In the genomic region with DNA sequence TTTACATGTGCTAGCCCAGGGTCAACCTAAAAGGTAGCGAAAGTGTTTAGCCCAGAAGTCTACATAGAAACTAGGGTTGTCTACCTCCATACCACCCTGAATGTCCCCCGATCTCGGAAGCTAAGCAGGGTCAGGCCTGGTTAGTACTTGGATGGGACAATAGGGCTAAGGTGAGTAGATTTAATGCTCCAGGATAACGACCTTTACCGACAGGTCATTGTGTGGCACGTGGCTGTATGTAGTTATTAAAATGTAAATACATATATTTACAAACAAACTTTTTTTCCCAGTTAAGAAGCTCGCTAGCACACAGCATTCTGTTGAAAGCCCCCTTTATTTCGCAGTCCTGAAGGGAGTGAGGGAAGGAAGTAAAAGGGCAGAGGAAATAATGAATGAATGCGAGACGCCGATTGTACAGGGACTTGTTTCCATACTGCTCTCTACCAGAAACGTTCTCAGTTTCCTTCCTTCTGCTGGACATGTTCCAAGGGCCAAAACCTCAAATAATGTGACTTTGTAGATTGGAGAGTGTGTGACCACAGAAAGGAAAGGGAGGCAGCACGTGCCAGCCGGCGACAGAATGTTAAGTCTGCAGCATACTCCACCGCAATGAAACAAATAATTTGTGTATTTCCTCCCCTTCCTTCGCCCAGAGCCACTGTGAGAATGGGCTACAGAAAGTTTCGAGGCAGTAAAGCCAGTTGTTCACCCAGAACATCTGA, we compare ENCODE assay signal across 8 cellular contexts. TPM values are rescaled to one million over a fixed set of nuclear protein-coding genes. Genes with fewer than 3 reads are reported as not detected.
DNase-seq lines count a peak whose midpoint lies in the region; ATAC-seq, FAIRE-seq and TF ChIP-seq lines count a peak whose summit lies in the region.

No MANE protein-coding gene starts in this region.

- H3K79me2 ChIP-seq in K562 (ENCODE audit: control insufficient read depth, insufficient read depth, low read length): peaks cover 71% of the 10 kb centered on the region

- H3K9ac ChIP-seq in K562 (ENCODE audit: insufficient read depth in 1 of 2, low read depth in 2 of 2, low read length in 2 of 2): peak overlapping the region; percentile 85 to 98

- POLR2A ChIA-PET in K562 (lab: Yijun Ruan, JAX): interaction anchor here (0.6 to 1.2 kb wide), 11 partner anchors 8 to 1276 kb away, joined by 3 to 6 read pairs (median 3); no protein-coding TSS in a partner anchor

- peak; percentile 73 for FAIRE-seq in K562 (lab: Jason Lieb, UNC)

- TF ChIP-seq CTCF in K562 (IDR thresholded peaks at IDR 0.05 in 2 of 3, conservative IDR thresholded peaks at IDR 0.05 in 1 of 3; ENCODE audit: insufficient read depth in 2 of 3, low read depth in 1 of 3, low read length in 3 of 3): no peak
- no peak for TF ChIP-seq CTCF in spleen (IDR thresholded peaks at IDR 0.05 in 8 of 11, conservative IDR thresholded peaks at IDR 0.05 in 3 of 11)
- TF ChIP-seq CTCF in omental fat pad (IDR thresholded peaks at IDR 0.05): no peak

- peak overlapping the region; percentile 65 for H3K4me3 ChIP-seq in K562
- H3K4me3 ChIP-seq in spleen: peak overlapping the region; percentile 62 to 83 (median 72)

- H3K9me1 ChIP-seq in K562 (ENCODE audit: control insufficient read depth, insufficient read depth, low read length): no peaks in the 10 kb centered on the region

- ATAC-seq in GM18499 (IDR thresholded peaks at IDR 0.05; ENCODE audit: insufficient read depth, unreplicated experiment) (peak; percentile 19), HG03135 (IDR thresholded peaks at IDR 0.05; ENCODE audit: unreplicated experiment) (peak; percentile 17), K562 (peak; percentile 43), omental fat pad (ENCODE audit: low FRiP score) (no peak)

- TF ChIP-seq RAD21 in K562 (CRISPR knock-in tag; conservative IDR thresholded peaks at IDR 0.05 in 1 of 2, IDR thresholded peaks at IDR 0.05 in 1 of 2): no peak

- intact Hi-C loops in K562 (cut with micrococcal nuclease) (loop anchor here (2.0 kb wide), 1 partner anchor 61 kb away; a partner anchor contains a TSS), spleen (cut with DNase I; ENCODE audit: low total_unique reads) (no loop called here)

- H3K4me2 ChIP-seq in K562 (ENCODE audit: insufficient read depth, low read length): peak overlapping the region; percentile 89

- peak overlapping the region; percentile 89 for H2AFZ ChIP-seq in K562 (ENCODE audit: low read depth, low read length)

- CTCF ChIA-PET in K562 (lab: Yijun Ruan, JAX; ENCODE audit: low intra/inter-chr PET ratio): no interaction called here

- no peak for TF ChIP-seq EP300 in K562 (IDR thresholded peaks at IDR 0.05; ENCODE audit: low read length)

- TF ChIP-seq POLR2A in K562 (conservative IDR thresholded peaks at IDR 0.05): no peak
- no peak for TF ChIP-seq POLR2A in spleen (IDR thresholded peaks at IDR 0.05)

- H3K4me1 ChIP-seq in K562 (replicated peaks in 1 of 2; ENCODE audit: control insufficient read depth in 2 of 2, insufficient read depth in 2 of 2, low read length in 2 of 2): peaks cover 0 to 8% of the 10 kb centered on the region in 2 experiments; a peak in 2 of 5 replicates
- H3K4me1 ChIP-seq in spleen: peaks cover 18 to 55% (median 31%) of the 10 kb centered on the region in 6 donors

- H3K9me3 ChIP-seq in K562 (replicated peaks; ENCODE audit: control insufficient read depth, insufficient read depth, low read depth, low read length): no peaks in the 10 kb centered on the region
- H3K9me3 ChIP-seq in spleen: no peaks in the 10 kb centered on the region

- in situ Hi-C loops in SK-MEL-5 (cut with HindIII; ENCODE audit: low pct_unique_long_range_greater_than_20kb, low sequenced_read_pairs) (no loop called here), K562 (cut with MboI) (no loop called here)

- TSS peak; percentile 80 for BruUV-seq in K562 (replicated peaks; lab: Mats Ljungman, UMichigan)

- H3K36me3 ChIP-seq in K562 (ENCODE audit: control insufficient read depth, insufficient read depth, low read length) (peaks cover 23% of the 10 kb centered on the region), spleen (peaks cover 0 to 15% (median 2%) of the 10 kb centered on the region in 6 donors)

- WGBS in K562 (ENCODE audit: insufficient coverage, low coverage, missing lambda C conversion rate): under 1% methylated on average over 18 of the region's 18 CpGs
- WGBS in spleen, 5 donors: 3 to 5% (median 4%) methylated on average over 18 of the region's 18 CpGs

- H4K20me1 ChIP-seq in K562 (replicated peaks; ENCODE audit: control insufficient read depth, insufficient read depth, low read length): no peaks in the 10 kb centered on the region

- H3K27me3 ChIP-seq in K562 (ENCODE audit: control insufficient read depth in 2 of 2, insufficient read depth in 2 of 2, low read length in 2 of 2) (no peaks in the 10 kb centered on the region), spleen (replicated peaks in 1 of 7) (no peaks in the 10 kb centered on the region)

- DNase-seq in AG08395 (ENCODE audit: low spot score): peak; percentile 9
- DNase-seq in SK-MEL-5 (ENCODE audit: low read depth, low spot score): peak; percentile 37
- DNase-seq in K562 (ENCODE audit: extremely low read depth in 1 of 4, low spot score in 3 of 4): peak; percentile 26 to 71 (median 32)
- peak; percentile 10 for DNase-seq in iPS-NIHi7 (ENCODE audit: extremely low spot score)
- no peak for DNase-seq in spleen
- no peak for DNase-seq in omental fat pad (ENCODE audit: low spot score)

- peak overlapping the region; percentile 78 for H3K27ac ChIP-seq in K562 (ENCODE audit: extremely low read depth, low read depth, low read length)
- peak overlapping the region; percentile 76 to 88 (median 80) for H3K27ac ChIP-seq in spleen

TF ChIP-seq in K562, 482 proteins besides CTCF, POLR2A, EP300 and RAD21 (continues in another document):
- no peak for TF ChIP-seq SIRT6 (IDR thresholded peaks at IDR 0.05; ENCODE audit: low read depth, low read length)
- TF ChIP-seq, protein P1, sequence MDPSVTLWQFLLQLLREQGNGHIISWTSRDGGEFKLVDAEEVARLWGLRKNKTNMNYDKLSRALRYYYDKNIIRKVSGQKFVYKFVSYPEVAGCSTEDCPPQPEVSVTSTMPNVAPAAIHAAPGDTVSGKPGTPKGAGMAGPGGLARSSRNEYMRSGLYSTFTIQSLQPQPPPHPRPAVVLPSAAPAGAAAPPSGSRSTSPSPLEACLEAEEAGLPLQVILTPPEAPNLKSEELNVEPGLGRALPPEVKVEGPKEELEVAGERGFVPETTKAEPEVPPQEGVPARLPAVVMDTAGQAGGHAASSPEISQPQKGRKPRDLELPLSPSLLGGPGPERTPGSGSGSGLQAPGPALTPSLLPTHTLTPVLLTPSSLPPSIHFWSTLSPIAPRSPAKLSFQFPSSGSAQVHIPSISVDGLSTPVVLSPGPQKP (CRISPR knock-in tag; IDR thresholded peaks at IDR 0.05): no peak

RNA-seq across cellular contexts. Expression of a gene that starts 0.6 kb away (rescaled TPM):
- total RNA-seq in SK-MEL-5 (2014; rRNA removed; shearing (Covaris generic)): 7.0 and 11.2 TPM in 2 replicates
- polyA plus RNA-seq in SK-MEL-5 (2015; cell fraction: cytosol; rRNA removed): 3.0 and 7.0 TPM in 2 replicates
- 165 and 180 TPM in 2 replicates for polyA plus RNA-seq in SK-MEL-5 (2015; cell fraction: nucleus; rRNA removed)
- 32.1 and 107 TPM in 2 replicates for total RNA-seq in K562 (2011; cell fraction: chromatin; rRNA removed; ENCODE audit: low replicate concordance)
- 16.2 and 27.9 TPM in 2 replicates for total RNA-seq in K562 (2011; cell fraction: nucleolus; rRNA removed)
- total RNA-seq in K562 (2011; cell fraction: nucleoplasm; rRNA removed): 52.9 and 88.3 TPM in 2 replicates
- total RNA-seq in K562 (2014; rRNA removed) (21.4 and 22.6 TPM in 2 replicates), K562 (2014; rRNA removed; fragmentation: Illumina TruSeq; extraction: Trizol) (35.7 and 41.0 TPM in 2 replicates), K562 (2015; rRNA removed; fragmentation: Illumina TruSeq; extraction: Trizol) (29.0 and 32.7 TPM in 2 replicates), K562 (2021) (25.9 and 28.4 TPM in 2 replicates), spleen (10 to 100 TPM in 3 of 7 donors, 1 to 10 TPM in 4; 5.4 to 13.0 (median 9.0) TPM), omental fat pad (10 to 100 TPM in 1 of 4 donors, 1 to 10 TPM in 3; 4.5 to 18.0 (median 7.3) TPM)
- polyA plus RNA-seq in K562 (2011; rRNA removed) (48.4 and 60.6 TPM in 2 replicates), K562 (2014; fragmentation: Illumina TruSeq; extraction: Trizol) (29.7 and 31.7 TPM in 2 replicates), K562 (2014; fragmentation: Nextera tagmentation; extraction: Ambion mirVana) (10 to 100 TPM; 13.0 to 18.5 TPM), K562 (2014; rRNA removed) (46.7 and 62.5 TPM in 2 replicates), spleen (10 to 100 TPM in 2 of 3 donors, 1 to 10 TPM in 1; 8.3 to 17.8 (median 11.3) TPM)
- 8.6 and 19.2 TPM in 2 replicates for polyA plus RNA-seq in K562 (2011; cell fraction: cytosol; rRNA removed)
- 74.1 and 78.0 TPM in 2 replicates for polyA plus RNA-seq in K562 (2011; cell fraction: nucleus; rRNA removed)
- polyA plus RNA-seq in K562 (2012): 19.4 and 22.7 TPM in 2 replicates
- 34.7 and 36.7 TPM in 2 replicates for polyA minus RNA-seq in K562 (2011; rRNA and poly(A)+ RNA removed)
- 12.5 and 17.0 TPM in 2 replicates for polyA minus RNA-seq in K562 (2011; cell fraction: cytosol; rRNA and poly(A)+ RNA removed)
- polyA minus RNA-seq in K562 (2011; cell fraction: nucleus; rRNA and poly(A)+ RNA removed): 39.2 and 45.5 TPM in 2 replicates

RNA-seq across cellular contexts. Expression of a gene that starts 0.7 kb away (rescaled TPM):
- total RNA-seq in SK-MEL-5 (2014; rRNA removed; shearing (Covaris generic)): 13.0 and 17.5 TPM in 2 replicates
- 11.8 and 12.2 TPM in 2 replicates for polyA plus RNA-seq in SK-MEL-5 (2015; cell fraction: cytosol; rRNA removed)
- polyA plus RNA-seq in SK-MEL-5 (2015; cell fraction: nucleus; rRNA removed): 17.0 and 23.0 TPM in 2 replicates
- 17.1 and 21.7 TPM in 2 replicates for total RNA-seq in K562 (2011; cell fraction: chromatin; rRNA removed; ENCODE audit: low replicate concordance)
- total RNA-seq in K562 (2011; cell fraction: nucleolus; rRNA removed): 14.7 and 18.2 TPM in 2 replicates
- total RNA-seq in K562 (2011; cell fraction: nucleoplasm; rRNA removed): 14.9 and 22.7 TPM in 2 replicates
- 17.2 and 22.8 TPM in 2 replicates for total RNA-seq in K562 (2014; rRNA removed)
- total RNA-seq in K562 (2014; rRNA removed; fragmentation: Illumina TruSeq; extraction: Trizol): 30.8 and 32.7 TPM in 2 replicates
- 32.7 and 36.7 TPM in 2 replicates for total RNA-seq in K562 (2015; rRNA removed; fragmentation: Illumina TruSeq; extraction: Trizol)
- 18.0 and 21.8 TPM in 2 replicates for total RNA-seq in K562 (2021)
- 39.2 and 55.7 TPM in 2 replicates for polyA plus RNA-seq in K562 (2011; rRNA removed)
- 12.2 and 12.8 TPM in 2 replicates for polyA plus RNA-seq in K562 (2011; cell fraction: cytosol; rRNA removed)
- 19.7 and 24.5 TPM in 2 replicates for polyA plus RNA-seq in K562 (2011; cell fraction: nucleus; rRNA removed)
- polyA plus RNA-seq in K562 (2012): 16.2 and 21.4 TPM in 2 replicates
- polyA plus RNA-seq in K562 (2014; fragmentation: Illumina TruSeq; extraction: Trizol): 20.8 and 26.5 TPM in 2 replicates
- 10 to 100 TPM; 62.8 to 69.6 TPM for polyA plus RNA-seq in K562 (2014; fragmentation: Nextera tagmentation; extraction: Ambion mirVana)
- 17.1 and 17.3 TPM in 2 replicates for polyA plus RNA-seq in K562 (2014; rRNA removed)
- polyA minus RNA-seq in K562 (2011; rRNA and poly(A)+ RNA removed): 23.8 and 30.9 TPM in 2 replicates
- polyA minus RNA-seq in K562 (2011; cell fraction: cytosol; rRNA and poly(A)+ RNA removed): 14.9 and 20.1 TPM in 2 replicates
- 27.7 and 38.4 TPM in 2 replicates for polyA minus RNA-seq in K562 (2011; cell fraction: nucleus; rRNA and poly(A)+ RNA removed)
- 10 to 100 TPM; 11.8 to 21.2 (median 17.1) TPM for total RNA-seq in spleen
- polyA plus RNA-seq in spleen: 10 to 100 TPM in 2 of 3 donors, 1 to 10 TPM in 1; 9.0 to 10.9 (median 10.0) TPM
- total RNA-seq in omental fat pad: 10 to 100 TPM in 3 of 4 donors, 1 to 10 TPM in 1; 9.7 to 14.2 (median 11.9) TPM

Comparison
In these comparisons a context has a peak if more than half of its experiments do, and no peak if none do; other contexts are left out.
1. DNase-seq: peak in AG08395 (single experiment), SK-MEL-5 (single experiment), K562 (4 of 4) and iPS-NIHi7 (single experiment); none in spleen (single experiment) and omental fat pad (single experiment).